1 cellular context compared by ENCODE assay signal in the genomic region with DNA sequence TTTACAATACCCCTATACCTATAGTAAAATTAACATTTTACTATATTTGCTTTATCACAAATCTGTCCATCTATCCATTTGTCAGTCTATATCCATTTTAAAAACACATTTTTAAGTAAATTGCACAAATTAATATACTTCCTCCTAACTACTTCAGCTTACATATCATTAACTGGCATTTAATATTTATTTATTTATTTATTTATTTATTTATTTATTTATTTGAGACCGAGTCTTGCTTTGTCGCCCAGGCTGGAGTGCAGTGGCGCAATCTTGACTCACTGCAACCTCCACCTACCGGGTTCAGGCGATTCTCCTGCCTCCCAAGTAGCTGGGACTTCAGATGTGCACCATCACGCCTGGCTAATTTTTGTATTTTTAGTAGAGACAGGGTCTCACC. TPM values are rescaled to one million over a fixed set of nuclear protein-coding genes. Genes with fewer than 3 reads are reported as not detected.
"Had no signal": no experiment of that assay in that cellular context is flagged by ENCODE, and none has a peak within 500 bp of the region (broad histone marks: within the 10 kb centered on the region; RNA-seq: fewer than 3 reads in every experiment).

No MANE protein-coding gene starts in this region.

RNA-seq across cellular contexts. Expression of gene ARR3, which starts 55.5 kb away (rescaled TPM):
- polyA plus RNA-seq: GM12878 had no signal
